In genomic region chr5:112921833-112922817, GRCh38 we compare ENCODE assay signal across 8 cellular contexts. TPM values are rescaled to one million over a fixed set of nuclear protein-coding genes. Genes with fewer than 3 reads are reported as not detected.
DNase-seq lines count a peak whose midpoint lies in the region; ATAC-seq lines count a peak whose summit lies in the region.

TSS of gene REEP5 (minus strand) at chr5:112922227. CDS start at chr5:112922190, 37 bp downstream.

- ATAC-seq in GM19372 (IDR thresholded peaks at IDR 0.05; ENCODE audit: low read depth, unreplicated experiment): peak; percentile 66
- peak; percentile 38 for ATAC-seq in HG03558 (IDR thresholded peaks at IDR 0.05; ENCODE audit: extremely low read depth, unreplicated experiment)
- peak; percentile 84 for ATAC-seq in activated CD8-positive, alpha-beta T cell treated with anti-CD3 and anti-CD28 coated beads, Interleukin-2, amount 10 ng/mL, durations not matched to agents 7 days and 5 days

- DNase-seq in CD1c-positive myeloid dendritic cell (ENCODE audit: extremely low spot score): peak; percentile 94
- DNase-seq in NCI-H82 (lab: John Stamatoyannopoulos, UW): peak; percentile 87
- peak; percentile 88 for DNase-seq in activated CD8-positive, alpha-beta T cell treated with anti-CD3 and anti-CD28 coated beads, Interleukin-2, amount 10 ng/mL, durations not matched to agents 7 days and 5 days
- peak; percentile 85 to 90 for DNase-seq in lung microvascular endothelial cell (ENCODE audit: low read depth in 2 of 2)
- DNase-seq in stimulated activated CD8-positive, alpha-beta memory T cell treated with anti-CD3 and anti-CD28 coated beads, Interleukin-12 subunit alpha, Interleukin-12 subunit beta, amount 100 ng/mL, for 1 hour (ENCODE audit: low read depth): peak; percentile 72

- peaks cover 70% of the 10 kb centered on the region for H3K4me1 Mint-ChIP-seq in activated CD8-positive, alpha-beta T cell treated with anti-CD3 and anti-CD28 coated beads, Interleukin-2, amount 10 ng/mL, durations not matched to agents 7 days and 5 days (ENCODE audit: low read depth)

- no peaks in the 10 kb centered on the region for H3K4me1 ChIP-seq in ectodermal cell (ENCODE audit: control insufficient read depth, insufficient read depth, low read length)

- H3K9me3 Mint-ChIP-seq in activated CD8-positive, alpha-beta T cell treated with anti-CD3 and anti-CD28 coated beads, Interleukin-2, amount 10 ng/mL, durations not matched to agents 7 days and 5 days (ENCODE audit: insufficient read depth): no peaks in the 10 kb centered on the region

- POLR2A ChIA-PET in activated CD8-positive, alpha-beta T cell treated with anti-CD3 and anti-CD28 coated beads, Interleukin-2, amount 10 ng/mL, durations not matched to agents 7 days and 5 days (lab: Charles Lee): interaction anchor here (1.1 to 6.2 kb wide), 4 partner anchors 10 to 61 kb away, joined by 3 to 51 read pairs (median 5); partner anchors contain the start of genes DCP2 and SRP19

- H3K9me3 ChIP-seq in ectodermal cell (ENCODE audit: control insufficient read depth, low read length): no peaks in the 10 kb centered on the region

- H3K36me3 ChIP-seq in ectodermal cell (ENCODE audit: control insufficient read depth, insufficient read depth, low read length): no peaks in the 10 kb centered on the region

- H3K4me3 Mint-ChIP-seq in activated CD8-positive, alpha-beta T cell treated with anti-CD3 and anti-CD28 coated beads, Interleukin-2, amount 10 ng/mL, durations not matched to agents 7 days and 5 days: peak within 1 kb of the TSS; percentile 95

- peak within 1 kb of the TSS; percentile 97 for H3K27ac Mint-ChIP-seq in activated CD8-positive, alpha-beta T cell treated with anti-CD3 and anti-CD28 coated beads, Interleukin-2, amount 10 ng/mL, durations not matched to agents 7 days and 5 days

- CTCF ChIA-PET in activated CD8-positive, alpha-beta T cell treated with anti-CD3 and anti-CD28 coated beads, Interleukin-2, amount 10 ng/mL, durations not matched to agents 7 days and 5 days (lab: Charles Lee): interaction anchor here (0.7 to 4.7 kb wide), 30 partner anchors 9 to 371 kb away, joined by 3 to 32 read pairs (median 5); partner anchors contain the start of genes DCP2 and SRP19

- H3K27me3 ChIP-seq in ectodermal cell (ENCODE audit: control insufficient read depth, insufficient read depth, low read length, poor library complexity, severe bottlenecking): peaks cover 12% of the 10 kb centered on the region

- no peaks in the 10 kb centered on the region for H3K27me3 Mint-ChIP-seq in activated CD8-positive, alpha-beta T cell treated with anti-CD3 and anti-CD28 coated beads, Interleukin-2, amount 10 ng/mL, durations not matched to agents 7 days and 5 days (ENCODE audit: low read depth)

- peak within 1 kb of the TSS; percentile 92 for H3K4me3 ChIP-seq in ectodermal cell (ENCODE audit: insufficient read depth, low read depth, low read length)

- peak within 1 kb of the TSS; percentile 88 for H3K27ac ChIP-seq in ectodermal cell (ENCODE audit: insufficient read depth, low read depth, low read length, poor library complexity, severe bottlenecking)

- WGBS in ectodermal cell, 2 experiments: 2 to 3% methylated on average over 80 of the region's 80 CpGs

- H3K36me3 Mint-ChIP-seq in activated CD8-positive, alpha-beta T cell treated with anti-CD3 and anti-CD28 coated beads, Interleukin-2, amount 10 ng/mL, durations not matched to agents 7 days and 5 days (ENCODE audit: low read depth): peaks cover 40% of the 10 kb centered on the region

RNA-seq across cellular contexts. Expression of gene REEP5, which starts in this region (rescaled TPM):
- total RNA-seq in activated CD8-positive, alpha-beta T cell treated with anti-CD3 and anti-CD28 coated beads, Interleukin-2, amount 10 ng/mL, durations not matched to agents 7 days and 5 days: 10 to 100 TPM; 77.6 to 85.0 TPM
- polyA plus RNA-seq in ectodermal cell (2013, experiment 1 of 4): 30.4 TPM
- polyA plus RNA-seq in ectodermal cell (2013, experiment 2 of 4): 31.1 TPM
- 29.0 TPM for polyA plus RNA-seq in ectodermal cell (2013, experiment 3 of 4)
- 29.0 TPM for polyA plus RNA-seq in ectodermal cell (2013, experiment 4 of 4)
- 64.3 and 69.4 TPM in 2 replicates for total RNA-seq in lung microvascular endothelial cell

Comparison
In these comparisons a context has a peak if more than half of its experiments do, and no peak if none do; other contexts are left out.
1. Peak in every context shown above with its lines: DNase-seq, ATAC-seq, H3K4me3 ChIP-seq and H3K27ac ChIP-seq.